8 cellular contexts compared by ENCODE assay signal in genomic region chr11:75350743-75351540, GRCh38. TPM values are rescaled to one million over a fixed set of nuclear protein-coding genes. Genes with fewer than 3 reads are reported as not detected.
A peak's percentile ranks its signal among the peaks of the same experiment; 100 is the strongest.
DNase-seq lines count a peak whose midpoint lies in the region; ATAC-seq, FAIRE-seq and TF ChIP-seq lines count a peak whose summit lies in the region.

No MANE protein-coding gene starts in this region.

- peak; percentile 32 for DNase-seq in stimulated activated CD4-positive, alpha-beta T cell treated with anti-CD3 and anti-CD28 coated beads, Interleukin-12 subunit alpha, Interleukin-12 subunit beta, amount 100 ng/mL, for 4 hours
- no peak for DNase-seq in stimulated activated CD4-positive, alpha-beta T cell treated with anti-CD3 and anti-CD28 coated beads, Interleukin-2, amount 100 ng/mL, for 48 hours
- DNase-seq in MCF 10A (ENCODE audit: unreplicated experiment) = no peak
- DNase-seq in islet precursor cell = peak; percentile 79
- DNase-seq in stimulated activated CD4-positive, alpha-beta T cell treated with anti-CD3 and anti-CD28 coated beads, Interleukin-1b, Interleukin-23, amount 100 ng/mL, for 48 hours = peak; percentile 45
- no peak for DNase-seq in D721Med (ENCODE audit: insufficient read length, low spot score)

- intact Hi-C loops in MCF 10A (cut with micrococcal nuclease) = no loop called here

- H3K36me3 Mint-ChIP-seq in T-helper 1 cell treated with Interleukin-12 subunit alpha and Interleukin-12 subunit beta and Interleukin-4 antibody, amounts not matched to agents 30 μg/mL and 1 μg/mL, for 36 hours (ENCODE audit: low read depth) = peaks cover 9% of the 10 kb centered on the region
- peaks cover 6% of the 10 kb centered on the region for H3K36me3 Mint-ChIP-seq in MCF 10A (ENCODE audit: insufficient read depth, unreplicated experiment)

- ATAC-seq in HG02588 (IDR thresholded peaks at IDR 0.05; ENCODE audit: unreplicated experiment) = no peak

- POLR2A ChIA-PET in MCF 10A (lab: Yijun Ruan, JAX) = interaction anchor here (0.7 kb wide), 1 partner anchor 1294 kb away, joined by 3 read pairs; no protein-coding TSS in a partner anchor

- peak overlapping the region; percentile 85 for H3K4me3 Mint-ChIP-seq in T-helper 1 cell treated with Interleukin-12 subunit alpha and Interleukin-12 subunit beta and Interleukin-4 antibody, amounts not matched to agents 30 μg/mL and 1 μg/mL, for 36 hours
- peak overlapping the region; percentile 80 for H3K4me3 Mint-ChIP-seq in MCF 10A (ENCODE audit: unreplicated experiment)

- peak overlapping the region; percentile 90 for H3K27ac Mint-ChIP-seq in T-helper 1 cell treated with Interleukin-12 subunit alpha and Interleukin-12 subunit beta and Interleukin-4 antibody, amounts not matched to agents 30 μg/mL and 1 μg/mL, for 36 hours
- no peak overlapping the region for H3K27ac Mint-ChIP-seq in MCF 10A (ENCODE audit: low read depth, unreplicated experiment)

- no TSS peak for BruUV-seq in MCF 10A (replicated peaks; lab: Mats Ljungman, UMichigan)

- H3K4me1 Mint-ChIP-seq in T-helper 1 cell treated with Interleukin-12 subunit alpha and Interleukin-12 subunit beta and Interleukin-4 antibody, amounts not matched to agents 30 μg/mL and 1 μg/mL, for 36 hours (ENCODE audit: low read depth) = peaks cover 46% of the 10 kb centered on the region
- H3K4me1 Mint-ChIP-seq in MCF 10A (ENCODE audit: insufficient read depth, unreplicated experiment) = peaks cover 27% of the 10 kb centered on the region

- no peaks in the 10 kb centered on the region for H3K27me3 Mint-ChIP-seq in T-helper 1 cell treated with Interleukin-12 subunit alpha and Interleukin-12 subunit beta and Interleukin-4 antibody, amounts not matched to agents 30 μg/mL and 1 μg/mL, for 36 hours (ENCODE audit: low read depth)
- no peaks in the 10 kb centered on the region for H3K27me3 Mint-ChIP-seq in MCF 10A (ENCODE audit: insufficient read depth, unreplicated experiment)

- H3K9me3 Mint-ChIP-seq in T-helper 1 cell treated with Interleukin-12 subunit alpha and Interleukin-12 subunit beta and Interleukin-4 antibody, amounts not matched to agents 30 μg/mL and 1 μg/mL, for 36 hours = no peaks in the 10 kb centered on the region
- no peaks in the 10 kb centered on the region for H3K9me3 Mint-ChIP-seq in MCF 10A (ENCODE audit: unreplicated experiment)

- TF ChIP-seq CTCF in MCF 10A (IDR thresholded peaks at IDR 0.05; ENCODE audit: unreplicated experiment) (no peak), D721Med (IDR thresholded peaks at IDR 0.05; ENCODE audit: insufficient read depth, missing control alignments) (no peak)

- CTCF ChIA-PET in MCF 10A (lab: Yijun Ruan, JAX) = interaction anchor here (1.2 kb wide), 1 partner anchor 31 kb away, joined by 5 read pairs; no protein-coding TSS in a partner anchor

- FAIRE-seq in D721Med (lab: Jason Lieb, UNC) = no peak

RNA-seq across cellular contexts. Expression of gene ARRB1, which starts 0.5 kb away (rescaled TPM):
- total RNA-seq in MCF 10A (2022) = 0.44 and 0.98 TPM in 2 replicates

RNA-seq across cellular contexts. Expression of gene RPS3, which starts 48.4 kb away (rescaled TPM):
- total RNA-seq in MCF 10A (2022) = 3,172 and 3,444 TPM in 2 replicates

Comparison
In these comparisons a context has a peak if more than half of its experiments do, and no peak if none do; other contexts are left out.
1. DNase-seq: peak in stimulated activated CD4-positive, alpha-beta T cell treated with anti-CD3 and anti-CD28 coated beads, Interleukin-12 subunit alpha, Interleukin-12 subunit beta, amount 100 ng/mL, for 4 hours (single experiment), islet precursor cell (single experiment) and stimulated activated CD4-positive, alpha-beta T cell treated with anti-CD3 and anti-CD28 coated beads, Interleukin-1b, Interleukin-23, amount 100 ng/mL, for 48 hours (single experiment); none in stimulated activated CD4-positive, alpha-beta T cell treated with anti-CD3 and anti-CD28 coated beads, Interleukin-2, amount 100 ng/mL, for 48 hours (0 of 2), MCF 10A (single experiment) and D721Med (single experiment).